In the genomic region with DNA sequence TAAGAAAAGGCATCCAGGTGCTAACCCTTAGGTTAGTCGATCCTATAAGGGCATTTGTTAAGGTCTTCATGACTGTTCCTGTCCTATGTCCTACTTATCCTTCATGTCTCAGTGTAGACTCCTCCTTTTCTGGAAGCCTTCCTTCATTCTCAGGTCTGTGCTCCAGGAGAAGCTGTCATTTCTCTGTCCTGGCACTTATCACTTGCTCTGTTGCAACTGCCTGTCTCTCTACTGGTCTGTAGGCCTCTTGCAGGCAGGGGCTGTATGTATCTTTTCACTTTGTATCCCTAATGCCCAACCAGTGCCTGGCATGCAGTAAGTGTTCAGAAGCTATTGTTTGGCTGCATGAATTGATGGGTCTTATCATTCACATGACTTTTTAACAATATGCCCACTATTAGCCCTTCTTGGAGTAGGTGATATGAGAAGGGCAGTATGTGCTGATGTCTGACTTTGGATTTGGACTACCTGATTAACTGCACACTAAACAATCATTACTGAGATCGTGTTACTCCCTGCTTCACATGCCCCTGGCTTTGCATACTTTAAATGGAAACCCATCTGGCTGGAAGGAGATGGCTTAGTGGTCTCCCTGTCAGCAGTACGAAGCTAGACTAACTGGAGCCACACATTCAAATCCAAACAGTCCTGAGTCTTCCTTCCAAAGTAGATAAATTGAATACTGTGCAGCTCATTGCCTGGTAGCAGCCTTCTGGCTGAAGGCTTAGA, we compare ENCODE assay signal across 26 cellular contexts.
DNase-seq lines count a peak whose midpoint lies in the region; ATAC-seq and TF ChIP-seq lines count a peak whose summit lies in the region.
"Had no signal": no experiment of that assay in that cellular context is flagged by ENCODE, and none has a peak within 500 bp of the region (broad histone marks: within the 10 kb centered on the region; RNA-seq: fewer than 3 reads in every experiment).

No MANE protein-coding gene starts in this region.

- no peaks in the 10 kb centered on the region for H3K27me3 ChIP-seq in PC-9 (ENCODE audit: insufficient read depth, low read depth)
- H3K27me3 ChIP-seq in right cardiac atrium (ENCODE audit: control insufficient read depth, insufficient read depth) = no peaks in the 10 kb centered on the region
- H3K27me3 ChIP-seq in spleen (replicated peaks in 1 of 7) = no peaks in the 10 kb centered on the region
- H3K27me3 ChIP-seq: esophagus squamous epithelium, Peyer's patch, SJSA1, upper lobe of left lung had no signal

- intact Hi-C loops in PC-9 (cut with micrococcal nuclease; ENCODE audit: unreplicated experiment) (no loop called here), right cardiac atrium (cut with DNase I) (no loop called here), spleen (cut with DNase I; ENCODE audit: low total_unique reads) (no loop called here)

- peak overlapping the region; percentile 67 for H3K27ac ChIP-seq in PC-9
- H3K27ac ChIP-seq in right cardiac atrium (ENCODE audit: low read length) = peak overlapping the region; percentile 50
- peak overlapping the region in 5 of 8 donors; percentile 29 to 71 (median 47) for H3K27ac ChIP-seq in spleen
- H3K27ac ChIP-seq: 22Rv1, esophagus squamous epithelium, Peyer's patch, SJSA1 had no signal

- CTCF ChIA-PET in PC-9 (lab: Charles Lee) = interaction anchor here (0.6 kb wide), 1 partner anchor 10 kb away, joined by 3 read pairs; no protein-coding TSS in a partner anchor

- H4K20me1 ChIP-seq in PC-9 (ENCODE audit: insufficient read depth) = no peaks in the 10 kb centered on the region

- no peak for TF ChIP-seq POLR2A in spleen (IDR thresholded peaks at IDR 0.05)

- ATAC-seq in right cardiac atrium (peak in 1 of 2 donors; percentile 37), GM21381 (IDR thresholded peaks at IDR 0.05; ENCODE audit: unreplicated experiment) (no peak)
- ATAC-seq: activated CD8-positive, alpha-beta T cell treated with anti-CD3 and anti-CD28 coated beads, Interleukin-2, amount 10 ng/mL, durations not matched to agents 7 days and 5 days; mucosa of descending colon; natural killer cell treated with Interleukin-12 subunit alpha and Interleukin-12 subunit beta and Interleukin-15 and Interleukin-18, amount 100 ng/mL, for 72 hours had no signal

- BruUV-seq in PC-9 (replicated peaks; lab: Mats Ljungman, UMichigan) = no TSS peak

- DNase-seq in NCI-H2171 treated with DMSO at 0.1 percent for 48 hours (lab: John Stamatoyannopoulos, UW) (peak; percentile 66), NCI-H2171 (lab: John Stamatoyannopoulos, UW) (no peak), PC-9 (no peak), right cardiac atrium (no peak), spleen (no peak), AG08396 (ENCODE audit: low spot score) (no peak), NCI-H2196 treated with DMSO at 0.1 percent for 48 hours (lab: John Stamatoyannopoulos, UW; ENCODE audit: unreplicated experiment) (no peak)
- DNase-seq: activated CD8-positive, alpha-beta T cell treated with anti-CD3 and anti-CD28 coated beads, Interleukin-2, amount 10 ng/mL, durations not matched to agents 7 days and 5 days; activated naive CD8-positive, alpha-beta T cell treated with anti-CD3 and anti-CD28 coated beads for 36 hours; aorta; endodermal cell; esophagus squamous epithelium; foreskin melanocyte; hippocampal formation; mucosa of descending colon; NCI-H1105; NCI-H1930; NCI-H345; Peyer's patch; T-helper 1 cell; upper lobe of left lung had no signal

- no peak overlapping the region for H3K4me3 ChIP-seq in PC-9
- H3K4me3 ChIP-seq in right cardiac atrium (ENCODE audit: low read length) = no peak overlapping the region
- no peak overlapping the region for H3K4me3 ChIP-seq in spleen
- H3K4me3 ChIP-seq: coronary artery, esophagus squamous epithelium, mucosa of descending colon, Peyer's patch, SJSA1, upper lobe of left lung had no signal

- H3K36me3 ChIP-seq in PC-9 (ENCODE audit: low read depth) = peaks cover 8% of the 10 kb centered on the region; the same call in 1 of the 2 replicates
- H3K36me3 ChIP-seq in spleen = peaks cover 0 to 76% (median 5%) of the 10 kb centered on the region in 6 donors

- H3K9me3 ChIP-seq in PC-9 (ENCODE audit: insufficient read depth, low read depth) (no peaks in the 10 kb centered on the region; the same call in 1 of the 2 replicates), right cardiac atrium (ENCODE audit: control insufficient read depth, low read length) (no peaks in the 10 kb centered on the region), spleen (no peaks in the 10 kb centered on the region)
- H3K9me3 ChIP-seq: esophagus squamous epithelium, mucosa of descending colon, Peyer's patch, SJSA1, upper lobe of left lung had no signal

- peaks cover 45% of the 10 kb centered on the region for H3K4me1 ChIP-seq in PC-9 (replicated peaks; ENCODE audit: insufficient read depth)
- peaks cover 10% of the 10 kb centered on the region for H3K4me1 ChIP-seq in right cardiac atrium (ENCODE audit: control insufficient read depth, insufficient read depth, low read length)
- H3K4me1 ChIP-seq in spleen = peaks cover 0 to 43% (median 21%) of the 10 kb centered on the region in 6 donors
- H3K4me1 ChIP-seq: Peyer's patch, SJSA1 had no signal

- peaks cover 19% of the 10 kb centered on the region; the same call in 1 of the 2 replicates for H3F3A ChIP-seq in PC-9 (ENCODE audit: insufficient read depth, low read depth)

- WGBS in right cardiac atrium = 63% methylated on average over 3 of the region's 3 CpGs
- 84 to 91% (median 88%) methylated on average over 3 of the region's 3 CpGs for WGBS in spleen, 5 donors

- H3K79me2 ChIP-seq in PC-9 (ENCODE audit: low read depth) = no peaks in the 10 kb centered on the region

- H3K9me2 ChIP-seq in PC-9 (ENCODE audit: insufficient read depth) = no peaks in the 10 kb centered on the region

- TF ChIP-seq CTCF in PC-9 (conservative IDR thresholded peaks at IDR 0.05) (no peak), spleen (IDR thresholded peaks at IDR 0.05 in 8 of 11, conservative IDR thresholded peaks at IDR 0.05 in 3 of 11) (no peak)

- peak overlapping the region; percentile 53 for H3K4me2 ChIP-seq in PC-9

- POLR2A ChIA-PET in PC-9 (lab: Charles Lee; ENCODE audit: unreplicated experiment) = interaction anchor here (0.6 kb wide), 2 partner anchors 11 to 822 kb away, joined by 3 to 10 read pairs; no protein-coding TSS in a partner anchor

- H2AFZ ChIP-seq in PC-9 = no peak overlapping the region; the same call in 1 of the 2 replicates
